ENCODE assay signal across 8 cellular contexts in the genomic region with DNA sequence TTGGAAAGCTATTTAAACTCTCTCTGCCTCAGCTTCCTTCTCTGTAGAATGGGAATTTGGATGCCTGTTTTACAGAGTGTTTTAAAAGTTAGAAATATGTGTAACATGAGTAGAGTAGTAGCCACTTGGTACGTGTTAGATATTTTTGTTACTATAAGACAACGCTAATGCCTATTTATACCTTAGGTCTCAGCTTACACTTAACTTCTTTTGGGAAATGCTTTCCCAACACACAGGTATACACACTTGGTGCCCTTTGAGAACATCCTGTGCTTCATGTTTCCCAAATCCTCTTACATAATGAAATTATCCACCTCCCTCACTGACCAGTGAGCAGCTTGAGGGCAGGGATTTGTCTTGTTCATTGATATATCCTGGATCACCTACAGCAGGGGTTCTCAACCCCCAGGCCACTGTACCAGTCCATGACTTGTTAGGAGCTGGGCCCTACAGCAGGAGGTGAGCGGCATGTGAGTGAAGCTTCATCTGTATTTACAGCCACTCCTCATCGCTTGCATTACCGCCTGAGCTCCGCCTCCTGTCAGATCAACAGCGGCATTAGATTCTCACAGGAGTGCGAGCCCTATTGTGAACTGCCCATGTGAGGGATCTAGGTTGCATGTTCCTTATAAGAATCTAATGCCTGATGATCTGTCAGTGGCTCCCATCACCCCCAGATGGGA. TPM values are rescaled to one million over a fixed set of nuclear protein-coding genes. Genes with fewer than 3 reads are reported as not detected.
"Had no signal": no experiment of that assay in that cellular context is flagged by ENCODE, and none has a peak within 500 bp of the region (broad histone marks: within the 10 kb centered on the region; RNA-seq: fewer than 3 reads in every experiment).

No MANE protein-coding gene starts in this region.

- H3K9me3 ChIP-seq: HAP-1 had no signal

- H3K9me3 Mint-ChIP-seq: IgD-negative memory B cell had no signal

- H3K27ac ChIP-seq: KMS-11 had no signal

- H3K36me3 ChIP-seq: HAP-1 had no signal

- H3K9ac ChIP-seq: KMS-11 had no signal

- H3K4me3 ChIP-seq: GM23338, HAP-1 had no signal

- ATAC-seq: GM23338, HCT116 had no signal

- DNase-seq: H7, KBM-7 had no signal

- H3K4me3 Mint-ChIP-seq: GM23338, IgD-negative memory B cell had no signal

- H3K27ac Mint-ChIP-seq: GM23338, IgD-negative memory B cell had no signal

RNA-seq across cellular contexts. Expression of gene SLC16A6, which starts 33.9 kb away (rescaled TPM):
- total RNA-seq: GM23338, HT-29 had no signal
- polyA plus RNA-seq: GM23338 had no signal
